ENCODE assay signal across 8 cellular contexts in genomic region chr1:86773331-86774288, GRCh38.
DNase-seq lines count a peak whose midpoint lies in the region; ATAC-seq and TF ChIP-seq lines count a peak whose summit lies in the region.

No MANE protein-coding gene starts in this region.

- H3K4me1 ChIP-seq in OCI-LY3 (ENCODE audit: low read length), result peaks cover 60% of the 10 kb centered on the region

- H4K20me1 ChIP-seq in OCI-LY3 (ENCODE audit: insufficient read depth, low read length), result no peaks in the 10 kb centered on the region

- H3K27me3 ChIP-seq in OCI-LY3 (ENCODE audit: low read depth, low read length), result no peaks in the 10 kb centered on the region

- peak overlapping the region; percentile 96 for H3K4me2 ChIP-seq in OCI-LY3 (ENCODE audit: low read length)

- DNase-seq in AML-193 (lab: John Stamatoyannopoulos, UW) (peak; percentile 5 to 11), glomerular visceral epithelial cell (ENCODE audit: extremely low spot score) (peak; percentile 14), GM03348 (ENCODE audit: low spot score) (no peak), nucleus accumbens (lab: John Stamatoyannopoulos, UW) (no peak), NCI-H345 (lab: John Stamatoyannopoulos, UW) (no peak)
- no peak for DNase-seq in central memory CD4-positive, alpha-beta T cell

- H2AFZ ChIP-seq in OCI-LY3 (ENCODE audit: low read depth, low read length), result no peak overlapping the region

- no peaks in the 10 kb centered on the region for H3K79me2 ChIP-seq in OCI-LY3 (ENCODE audit: low read length)

- peak overlapping the region; percentile 97 for H3K9ac ChIP-seq in OCI-LY3 (ENCODE audit: low read length)

- H3K4me3 ChIP-seq in OCI-LY3 (ENCODE audit: low read length), result peak overlapping the region; percentile 70

- no peaks in the 10 kb centered on the region for H3K36me3 ChIP-seq in OCI-LY3 (replicated peaks; ENCODE audit: low read depth, low read length)

- no peak for TF ChIP-seq CTCF in OCI-LY3 (IDR thresholded peaks at IDR 0.05; ENCODE audit: low read depth, low read length)

- no peaks in the 10 kb centered on the region for H3K9me3 ChIP-seq in OCI-LY3 (ENCODE audit: insufficient read depth, low read length)

- peak overlapping the region; percentile 100 for H3K27ac ChIP-seq in OCI-LY3 (ENCODE audit: low read length)

- peak; percentile 10 for ATAC-seq in GM21619 (IDR thresholded peaks at IDR 0.05; ENCODE audit: unreplicated experiment)

Comparison
In these comparisons a context has a peak if more than half of its experiments do, and no peak if none do; other contexts are left out.
1. DNase-seq: peak in AML-193 (2 of 2) and glomerular visceral epithelial cell (single experiment); none in central memory CD4-positive, alpha-beta T cell (single experiment), GM03348 (single experiment), nucleus accumbens (0 of 56) and NCI-H345 (single experiment).